In the genomic region with DNA sequence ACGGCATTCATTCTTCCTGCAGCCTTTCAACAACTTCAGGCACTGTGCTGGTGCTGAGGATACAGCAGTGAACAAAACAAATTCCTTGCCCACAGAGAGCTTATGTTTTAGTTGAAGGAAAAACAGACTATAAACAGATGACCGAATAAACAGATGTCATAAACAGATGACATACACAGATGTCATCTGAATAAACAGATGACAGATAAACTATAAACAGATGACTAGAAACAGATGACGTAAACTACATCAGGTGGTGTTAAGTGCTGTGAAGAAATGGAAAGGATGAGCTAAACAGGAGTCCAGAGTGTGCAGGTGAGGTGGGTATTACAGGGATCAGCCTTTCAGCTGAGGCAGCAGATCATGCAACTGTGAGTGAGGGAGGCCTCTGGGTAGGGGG, we compare ENCODE assay signal across 16 cellular contexts.
DNase-seq lines count a peak whose midpoint lies in the region; FAIRE-seq and TF ChIP-seq lines count a peak whose summit lies in the region.
"Had no signal": no experiment of that assay in that cellular context is flagged by ENCODE, and none has a peak within 500 bp of the region (broad histone marks: within the 10 kb centered on the region; RNA-seq: fewer than 3 reads in every experiment).

No MANE protein-coding gene starts in this region.

- WGBS in H1 (ENCODE audit: extremely low coverage in 1 of 2, insufficient coverage in 1 of 2, insufficient read length in 1 of 2, insufficient replicate concordance in 2 of 2, low coverage in 1 of 2, low lambda C conversion rate in 2 of 2, missing lambda C conversion rate in 1 of 2), 2 experiments: 84% methylated on average over 3 of the region's 3 CpGs; no CpG with 5 or more reads in 1 of the 2 experiments
- no CpG with 5 or more reads among the region's 3 CpGs for WGBS in mesendoderm (ENCODE audit: extremely low coverage, insufficient coverage, low lambda C conversion rate)
- WGBS in smooth muscle cell (ENCODE audit: low lambda C conversion rate): 86% methylated on average over 3 of the region's 3 CpGs

- H3K56ac ChIP-seq in H1 (replicated peaks; ENCODE audit: insufficient read length, low read depth, low read length) (no peak overlapping the region), mesendoderm (ENCODE audit: low read length) (no peak overlapping the region)

- H4K5ac ChIP-seq in H1 (ENCODE audit: insufficient read length, low read depth, low read length): no peak overlapping the region
- H4K5ac ChIP-seq in mesendoderm (ENCODE audit: low read length): no peak overlapping the region

- no peak overlapping the region for H3K14ac ChIP-seq in H1 (ENCODE audit: insufficient read length)

- no peaks in the 10 kb centered on the region for H3K79me1 ChIP-seq in H1 (ENCODE audit: low read depth, low read length)
- H3K79me1 ChIP-seq in mesendoderm (ENCODE audit: low read length): no peaks in the 10 kb centered on the region

- H3K9me3 ChIP-seq in H1 (ENCODE audit: insufficient read depth in 2 of 2, low read depth in 1 of 2, low read length in 1 of 2) (no peaks in the 10 kb centered on the region), smooth muscle cell (replicated peaks; ENCODE audit: low read depth) (no peaks in the 10 kb centered on the region)
- H3K9me3 ChIP-seq: BLaER1, HAP-1 had no signal

- H4K8ac ChIP-seq in H1 (ENCODE audit: extremely low read depth, insufficient read depth, low read length): no peak overlapping the region
- H4K8ac ChIP-seq in mesendoderm (ENCODE audit: low read depth, low read length): no peak overlapping the region

- H2BK5ac ChIP-seq in H1 (ENCODE audit: low read depth, low read length): peak overlapping the region; percentile 83; the same call in 1 of the 2 replicates
- no peak overlapping the region for H2BK5ac ChIP-seq in mesendoderm (ENCODE audit: low read length)

- H2BK20ac ChIP-seq in H1 (ENCODE audit: low read length): peak overlapping the region; percentile 99; the same call in 1 of the 2 replicates

- no peak for TF ChIP-seq EP300 in H1 (IDR thresholded peaks at IDR 0.05; ENCODE audit: borderline replicate concordance in 1 of 2, low read depth in 2 of 2, low read length in 2 of 2)

- peak overlapping the region; percentile 62 for H4K91ac ChIP-seq in H1 (replicated peaks; ENCODE audit: insufficient read length, low read length)

- CTCF ChIA-PET in H1 (lab: Charles Lee; ENCODE audit: partially characterized antibody): interaction anchor here (0.9 to 1.3 kb wide), 3 partner anchors 13 to 158 kb away, joined by 3 to 5 read pairs (median 3); no protein-coding TSS in a partner anchor

- H2AFZ ChIP-seq in H1 (ENCODE audit: low read length): no peak overlapping the region
- H2AFZ ChIP-seq in smooth muscle cell (ENCODE audit: low read depth): no peak overlapping the region
- H2AFZ ChIP-seq: GM23338 had no signal

- peak overlapping the region; percentile 9; the same call in 1 of the 2 replicates for H3K18ac ChIP-seq in H1 (ENCODE audit: extremely low read depth, low read length)
- H3K18ac ChIP-seq in mesendoderm (ENCODE audit: low read length): no peak overlapping the region

- H3K79me2 ChIP-seq in H1 (ENCODE audit: control insufficient read depth in 1 of 2, insufficient read depth in 2 of 2, low read length in 2 of 2) (no peaks in the 10 kb centered on the region), mesendoderm (ENCODE audit: control insufficient read depth, insufficient read depth, low read length) (no peaks in the 10 kb centered on the region), smooth muscle cell (ENCODE audit: low read depth) (no peaks in the 10 kb centered on the region)

- H3K23me2 ChIP-seq in H1 (ENCODE audit: low read depth, low read length): no peaks in the 10 kb centered on the region

- H3K4me1 ChIP-seq in H1 (replicated peaks in 1 of 4; ENCODE audit: control insufficient read depth in 3 of 4, insufficient read depth in 4 of 4, low read length in 3 of 4): peaks cover 2 to 9% (median 8%) of the 10 kb centered on the region in 4 experiments; a peak in 6 of 7 replicates
- H3K4me1 ChIP-seq in mesendoderm (ENCODE audit: control insufficient read depth, low read depth, low read length): no peaks in the 10 kb centered on the region
- no peaks in the 10 kb centered on the region for H3K4me1 ChIP-seq in smooth muscle cell (ENCODE audit: low read depth)
- H3K4me1 ChIP-seq: HAP-1 had no signal

- H3K4me3 ChIP-seq in H1 (ENCODE audit: extremely low read depth in 1 of 4, insufficient read depth in 2 of 4, low read depth in 3 of 4, low read length in 4 of 4): no peak overlapping the region
- H3K4me3 ChIP-seq in mesendoderm (ENCODE audit: low read length): no peak overlapping the region
- H3K4me3 ChIP-seq in smooth muscle cell: no peak overlapping the region
- H3K4me3 ChIP-seq: BLaER1, GM23338, HAP-1 had no signal

- H3K4ac ChIP-seq in H1 (replicated peaks; ENCODE audit: insufficient read length, low read depth, low read length) (peak overlapping the region; percentile 33), mesendoderm (ENCODE audit: low read depth, low read length) (no peak overlapping the region)

- H2AK5ac ChIP-seq in H1 (ENCODE audit: low read depth, low read length) (peak overlapping the region; percentile 65; the same call in 1 of the 2 replicates), mesendoderm (ENCODE audit: low read length) (peak overlapping the region; percentile 48)

- TF ChIP-seq POLR2A in H54 (IDR thresholded peaks at IDR 0.05; ENCODE audit: low read depth, low read length) (no peak), H1 (IDR thresholded peaks at IDR 0.05; ENCODE audit: control extremely low read depth in 1 of 2, low read depth in 2 of 2, low read length in 2 of 2) (no peak)

- peak overlapping the region; percentile 98 for H2BK12ac ChIP-seq in H1 (ENCODE audit: low read depth, low read length)

- H3K27me3 ChIP-seq in H1 (replicated peaks in 1 of 4; ENCODE audit: control insufficient read depth in 3 of 4, extremely low read depth in 1 of 4, insufficient read depth in 3 of 4, low read length in 3 of 4) (no peaks in the 10 kb centered on the region), mesendoderm (ENCODE audit: insufficient read depth, low read length, poor library complexity) (no peaks in the 10 kb centered on the region), smooth muscle cell (ENCODE audit: low read depth) (no peaks in the 10 kb centered on the region)
- H3K27me3 ChIP-seq: BLaER1 had no signal

- DNase-seq in NCI-H2171 treated with DMSO at 0.1 percent for 48 hours (lab: John Stamatoyannopoulos, UW) (peak; percentile 52), NCI-H2171 (lab: John Stamatoyannopoulos, UW) (no peak), H54 (ENCODE audit: insufficient read length, low spot score) (no peak), H1 (ENCODE audit: low read depth in 1 of 2, low spot score in 2 of 2) (no peak), mesendoderm (no peak), NCI-H446 (lab: John Stamatoyannopoulos, UW) (no peak), smooth muscle cell (lab: John Stamatoyannopoulos, UW; ENCODE audit: unreplicated experiment) (no peak)
- DNase-seq: 8988T; Calu3; CD4-positive, alpha-beta memory T cell had no signal

- FAIRE-seq in H54 (lab: Jason Lieb, UNC) (peak; percentile 52), H1 (lab: Jason Lieb, UNC) (no peak)
- FAIRE-seq: G401.6, GM12891, GM18507 had no signal

- H3K27ac ChIP-seq in H1 (ENCODE audit: low read depth, low read length): no peak overlapping the region
- H3K27ac ChIP-seq in mesendoderm (ENCODE audit: low read depth, low read length): no peak overlapping the region
- no peak overlapping the region for H3K27ac ChIP-seq in smooth muscle cell (ENCODE audit: low read depth)
- H3K27ac ChIP-seq: BLaER1 had no signal

- H2BK120ac ChIP-seq in H1 (replicated peaks; ENCODE audit: low read depth, low read length) (peak overlapping the region; percentile 74), mesendoderm (ENCODE audit: low read depth, low read length) (no peak overlapping the region)

- TF ChIP-seq CTCF in H1 (IDR thresholded peaks at IDR 0.05; ENCODE audit: control extremely low read depth in 1 of 3, insufficient read depth in 1 of 3, low read depth in 1 of 3, low read length in 3 of 3): no peak
- TF ChIP-seq CTCF in smooth muscle cell (IDR thresholded peaks at IDR 0.05; ENCODE audit: borderline replicate concordance, insufficient read depth, poor library complexity, severe bottlenecking): no peak

- H3K4me2 ChIP-seq in H1 (ENCODE audit: insufficient read depth in 1 of 2, low read depth in 2 of 2, low read length in 2 of 2) (no peak overlapping the region), mesendoderm (ENCODE audit: low read length) (no peak overlapping the region), smooth muscle cell (no peak overlapping the region)
- H3K4me2 ChIP-seq: BLaER1 had no signal

- H3K36me3 ChIP-seq in H1 (ENCODE audit: control insufficient read depth in 2 of 4, insufficient read depth in 4 of 4, low read length in 3 of 4) (no peaks in the 10 kb centered on the region), mesendoderm (ENCODE audit: control insufficient read depth, insufficient read depth, low read length) (no peaks in the 10 kb centered on the region), smooth muscle cell (ENCODE audit: low read depth) (no peaks in the 10 kb centered on the region)
- H3K36me3 ChIP-seq: HAP-1 had no signal

- H2BK15ac ChIP-seq in H1 (ENCODE audit: low read length): peak overlapping the region; percentile 94; the same call in 1 of the 2 replicates
- no peak overlapping the region for H2BK15ac ChIP-seq in mesendoderm (replicated peaks; ENCODE audit: low read depth)

- H3K23ac ChIP-seq in H1 (ENCODE audit: insufficient read length): no peak overlapping the region
- H3K23ac ChIP-seq in mesendoderm (ENCODE audit: low read length): no peak overlapping the region

- no peaks in the 10 kb centered on the region for H3F3A ChIP-seq in smooth muscle cell (ENCODE audit: low read depth)

- no peaks in the 10 kb centered on the region for H4K20me1 ChIP-seq in H1 (replicated peaks in 1 of 2; ENCODE audit: control insufficient read depth in 1 of 2, insufficient read depth in 2 of 2, low read length in 2 of 2)
- H4K20me1 ChIP-seq in smooth muscle cell (ENCODE audit: low read depth): no peaks in the 10 kb centered on the region
- H4K20me1 ChIP-seq: BLaER1 had no signal

- POLR2A ChIA-PET in H1 (lab: Charles Lee; ENCODE audit: partially characterized antibody): interaction anchor here (1.3 to 1.4 kb wide), 2 partner anchors 14 to 156 kb away, joined by 3 read pairs; no protein-coding TSS in a partner anchor

- no peak for TF ChIP-seq RAD21 in H1 (IDR thresholded peaks at IDR 0.05 in 1 of 2, conservative IDR thresholded peaks at IDR 0.05 in 1 of 2; ENCODE audit: low read depth in 2 of 2, low read length in 2 of 2)

- H3K9ac ChIP-seq in H1 (replicated peaks in 1 of 4; ENCODE audit: extremely low read depth in 1 of 4, low read depth in 3 of 4, low read length in 3 of 4) (no peak overlapping the region), mesendoderm (ENCODE audit: low read length) (no peak overlapping the region), smooth muscle cell (ENCODE audit: low read depth) (no peak overlapping the region)
- H3K9ac ChIP-seq: BLaER1 had no signal

TF ChIP-seq in H1, 55 proteins besides CTCF, POLR2A, EP300 and RAD21 (continues in another document):
- no peak for TF ChIP-seq SIX5 (IDR thresholded peaks at IDR 0.05; ENCODE audit: low read depth, low read length)
- TF ChIP-seq KDM5A (IDR thresholded peaks at IDR 0.05; ENCODE audit: low read length): no peak
- no peak for TF ChIP-seq CTBP2 (IDR thresholded peaks at IDR 0.05; ENCODE audit: borderline replicate concordance, insufficient read depth, insufficient read length, low read length)
- TF ChIP-seq ASH2L (IDR thresholded peaks at IDR 0.05; ENCODE audit: low read length): no peak
